29 cellular contexts compared by ENCODE assay signal in genomic region chr2:211329882-211330281, GRCh38.
"Had no signal": no experiment of that assay in that cellular context is flagged by ENCODE, and none has a peak within 500 bp of the region (broad histone marks: within the 10 kb centered on the region; RNA-seq: fewer than 3 reads in every experiment).

No MANE protein-coding gene starts in this region.

- ATAC-seq: left colon; mucosa of descending colon; naive thymus-derived CD4-positive, alpha-beta T cell; natural killer cell treated with Interleukin-12 subunit alpha and Interleukin-12 subunit beta and Interleukin-15 and Interleukin-18, amount 100 ng/mL, for 72 hours; pancreas; right cardiac atrium; stimulated activated naive B cell treated with anti-CD40 and anti-IgM and Interleukin-4, amounts not matched to agents 10 μg/mL and 1 μg/mL and 100 μg/mL, for 72 hours; stimulated activated naive CD8-positive, alpha-beta T cell treated with anti-CD3 and anti-CD28 coated beads, Interleukin-15, Interleukin-2, amounts not matched to agents 100 U/mL and 50 U/mL, for 24 hours had no signal

- FAIRE-seq: islet of Langerhans, kidney, pancreas, small intestine had no signal

- H3K9me3 ChIP-seq: left ventricle myocardium inferior, mucosa of descending colon, pancreas, prostate gland, sigmoid colon, stomach, testis, thyroid gland, transverse colon, uterus had no signal

- H3K4me1 ChIP-seq: left ventricle myocardium inferior, pancreas, prostate gland, sigmoid colon, stomach, testis, thyroid gland, transverse colon, uterus had no signal

- H3K4me3 ChIP-seq: left ventricle myocardium inferior, lung, mucosa of descending colon, pancreas, prostate gland, sigmoid colon, stomach, testis, thyroid gland, transverse colon, uterus had no signal

- H3K36me3 ChIP-seq: left ventricle myocardium inferior, pancreas, prostate gland, sigmoid colon, stomach, thyroid gland, transverse colon, uterus had no signal

- H3K27me3 ChIP-seq: pancreas, sigmoid colon, stomach, testis, thyroid gland, transverse colon, uterus had no signal

- DNase-seq: hypothalamus; immature natural killer cell; kidney; left colon; left ventricle myocardium inferior; midbrain; mucosa of descending colon; naive thymus-derived CD4-positive, alpha-beta T cell; nucleus accumbens; pancreas; retina; right cardiac atrium; sigmoid colon; small intestine; stimulated activated CD4-positive, alpha-beta T cell treated with anti-CD3 and anti-CD28 coated beads, Interleukin-1b, Interleukin-23, amount 100 ng/mL, for 48 hours; stimulated activated CD4-positive, alpha-beta T cell treated with anti-CD3 and anti-CD28 coated beads, Interleukin-2, amount 100 ng/mL, for 48 hours; stimulated activated CD4-positive, alpha-beta T cell treated with anti-CD3 and anti-CD28 coated beads, Interleukin-4, amount 100 ng/mL, for 4 hours; stimulated activated CD8-positive, alpha-beta memory T cell treated with anti-CD3 and anti-CD28 coated beads, Interleukin-4, amount 100 ng/mL, for 48 hours; stimulated activated naive B cell treated with anti-CD40 and anti-IgM and Interleukin-4, amounts not matched to agents 10 μg/mL and 1 μg/mL and 100 μg/mL, for 72 hours; stimulated activated naive CD8-positive, alpha-beta T cell treated with anti-CD3 and anti-CD28 coated beads, Interleukin-15, Interleukin-2, amounts not matched to agents 100 U/mL and 50 U/mL, for 24 hours; stomach; testis; thyroid gland; transverse colon; uterus had no signal

- H3K27ac ChIP-seq: left ventricle myocardium inferior, pancreas, prostate gland, sigmoid colon, stomach, testis, thyroid gland, transverse colon, uterus had no signal
